ENCODE assay signal across 17 cellular contexts in genomic region chr2:127088706-127089105, GRCh38. TPM values are rescaled to one million over a fixed set of nuclear protein-coding genes. Genes with fewer than 3 reads are reported as not detected.
DNase-seq lines count a peak whose midpoint lies in the region; ATAC-seq and TF ChIP-seq lines count a peak whose summit lies in the region.
"Had no signal": no experiment of that assay in that cellular context is flagged by ENCODE, and none has a peak within 500 bp of the region (broad histone marks: within the 10 kb centered on the region; RNA-seq: fewer than 3 reads in every experiment).

No MANE protein-coding gene starts in this region.

- H3K27me3 ChIP-seq in mesenchymal stem cell (ENCODE audit: control insufficient read depth in 1 of 2, insufficient read depth in 1 of 2, low read length in 2 of 2): no peaks in the 10 kb centered on the region
- no peaks in the 10 kb centered on the region for H3K27me3 ChIP-seq in psoas muscle (ENCODE audit: insufficient read depth in 3 of 3, low read length in 2 of 3)
- no peaks in the 10 kb centered on the region for H3K27me3 ChIP-seq in tibial nerve
- H3K27me3 ChIP-seq: MG63 had no signal

- no peak overlapping the region for H4K8ac ChIP-seq in mesenchymal stem cell (ENCODE audit: low read length)

- no peak for TF ChIP-seq EP300 in tibial nerve (IDR thresholded peaks at IDR 0.05)

- peak overlapping the region in 1 of 2 experiments; percentile 74 for H2BK12ac ChIP-seq in mesenchymal stem cell (ENCODE audit: low read length in 2 of 2)

- H3K27me3 Mint-ChIP-seq in activated B cell treated with CpG ODN at 0.5 μM for 24 hours (no peaks in the 10 kb centered on the region), glutamatergic neuron (ENCODE audit: unreplicated experiment) (peaks cover 15% of the 10 kb centered on the region)

- H3K9ac ChIP-seq in mesenchymal stem cell (ENCODE audit: low read length): no peak overlapping the region

- no peak overlapping the region for H3K4ac ChIP-seq in mesenchymal stem cell (ENCODE audit: low read depth in 1 of 2, low read length in 2 of 2)

- TF ChIP-seq CTCF in activated B cell treated with CpG ODN at 0.5 μM for 24 hours (IDR thresholded peaks at IDR 0.05) (no peak), psoas muscle (IDR thresholded peaks at IDR 0.05) (no peak), tibial nerve (IDR thresholded peaks at IDR 0.05) (no peak), glutamatergic neuron (IDR thresholded peaks at IDR 0.05; ENCODE audit: partially characterized antibody, unreplicated experiment) (no peak)

- CTCF ChIA-PET in activated B cell treated with CpG ODN at 0.5 μM for 24 hours (lab: Charles Lee): no interaction called here

- peaks cover 5 to 11% of the 10 kb centered on the region in 2 experiments for H3K36me3 ChIP-seq in mesenchymal stem cell (ENCODE audit: control insufficient read depth in 1 of 2, insufficient read depth in 2 of 2, low read depth in 1 of 2, low read length in 2 of 2)
- H3K36me3 ChIP-seq in psoas muscle (ENCODE audit: insufficient read depth in 1 of 2, low read depth in 1 of 2): no peaks in the 10 kb centered on the region
- H3K36me3 ChIP-seq in tibial nerve: no peaks in the 10 kb centered on the region
- H3K36me3 ChIP-seq: MG63 had no signal

- peaks cover 25% of the 10 kb centered on the region for H3K79me1 ChIP-seq in mesenchymal stem cell (replicated peaks; ENCODE audit: low read length, poor library complexity, severe bottlenecking)

- no peaks in the 10 kb centered on the region for H3K9me3 Mint-ChIP-seq in activated B cell treated with CpG ODN at 0.5 μM for 24 hours
- H3K9me3 Mint-ChIP-seq in glutamatergic neuron (ENCODE audit: unreplicated experiment): peaks cover 10% of the 10 kb centered on the region
- H3K9me3 Mint-ChIP-seq: CD8-positive, alpha-beta T cell; HFFc6 had no signal

- no peak overlapping the region for H2AFZ ChIP-seq in mesenchymal stem cell (ENCODE audit: low read depth, low read length)

- no peak overlapping the region for H3K18ac ChIP-seq in mesenchymal stem cell (ENCODE audit: low read depth in 1 of 2, low read length in 2 of 2)

- H3K4me1 ChIP-seq in mesenchymal stem cell (ENCODE audit: control insufficient read depth, insufficient read depth, low read depth, low read length) (peaks cover 73% of the 10 kb centered on the region), psoas muscle (peaks cover 92% of the 10 kb centered on the region), tibial nerve (peaks cover 0 to 93% (median 50%) of the 10 kb centered on the region in 4 donors)

- H2AK5ac ChIP-seq in mesenchymal stem cell (ENCODE audit: low read length, severe bottlenecking): peak overlapping the region; percentile 11

- intact Hi-C loops in activated B cell treated with CpG ODN at 0.5 μM for 24 hours (cut with micrococcal nuclease) (loop anchor here (10.0 kb wide), 2 partner anchors 296 to 546 kb away; partner anchors contain the start of gene MAP3K2), psoas muscle (cut with DNase I) (no loop called here)

- H2BK5ac ChIP-seq in mesenchymal stem cell (ENCODE audit: low read depth, low read length, poor library complexity, severe bottlenecking): no peak overlapping the region

- POLR2A ChIA-PET in activated B cell treated with CpG ODN at 0.5 μM for 24 hours (lab: Charles Lee): no interaction called here

- peaks cover 63% of the 10 kb centered on the region for H3K4me1 Mint-ChIP-seq in activated B cell treated with CpG ODN at 0.5 μM for 24 hours
- H3K4me1 Mint-ChIP-seq in glutamatergic neuron (ENCODE audit: low read depth, unreplicated experiment): peaks cover 28% of the 10 kb centered on the region

- H2BK120ac ChIP-seq in mesenchymal stem cell (ENCODE audit: low read depth, low read length): no peak overlapping the region

- peak overlapping the region; percentile 9 for H3K27ac Mint-ChIP-seq in activated B cell treated with CpG ODN at 0.5 μM for 24 hours
- H3K27ac Mint-ChIP-seq in glutamatergic neuron (ENCODE audit: unreplicated experiment): no peak overlapping the region
- H3K27ac Mint-ChIP-seq: HFFc6 had no signal

- no peak overlapping the region for H4K91ac ChIP-seq in mesenchymal stem cell (ENCODE audit: low read length)

- H3K4me2 ChIP-seq in mesenchymal stem cell (ENCODE audit: low read length, poor library complexity, severe bottlenecking): no peak overlapping the region

- no peak overlapping the region for H3K4me3 ChIP-seq in mesenchymal stem cell (ENCODE audit: insufficient read depth in 1 of 2, low read depth in 1 of 2, low read length in 2 of 2)
- no peak overlapping the region for H3K4me3 ChIP-seq in psoas muscle
- no peak overlapping the region for H3K4me3 ChIP-seq in tibial nerve
- H3K4me3 ChIP-seq: MG63 had no signal

- DNase-seq in activated B cell treated with CpG ODN at 0.5 μM for 24 hours: no peak
- DNase-seq in mesenchymal stem cell: no peak
- peak; percentile 14 to 50 for DNase-seq in psoas muscle
- no peak for DNase-seq in tibial nerve (ENCODE audit: low spot score in 2 of 2)
- no peak for DNase-seq in activated T-cell treated with anti-CD3 and anti-CD28 coated beads, Interleukin-2, amount 50 U/mL, for 48 hours
- DNase-seq in glutamatergic neuron: no peak
- DNase-seq in NCI-H2171 treated with DMSO at 0.1 percent for 48 hours (lab: John Stamatoyannopoulos, UW): no peak
- DNase-seq: ACHN; CD8-positive, alpha-beta T cell; DMS 273 treated with DMSO at 0.1 percent for 48 hours; EL; HFFc6; MG63; NCI-H1092 treated with DMSO at 0.1 percent for 48 hours; NCI-H1694; NCI-H69; PC-3 had no signal

- TF ChIP-seq POLR2A in tibial nerve (IDR thresholded peaks at IDR 0.05): no peak

- H3K9me3 ChIP-seq in mesenchymal stem cell (ENCODE audit: control insufficient read depth, low read length): no peaks in the 10 kb centered on the region
- H3K9me3 ChIP-seq in psoas muscle: no peaks in the 10 kb centered on the region
- H3K9me3 ChIP-seq in tibial nerve: no peaks in the 10 kb centered on the region
- H3K9me3 ChIP-seq: MG63 had no signal

- no peaks in the 10 kb centered on the region for H3K36me3 Mint-ChIP-seq in activated B cell treated with CpG ODN at 0.5 μM for 24 hours (ENCODE audit: low read depth)
- no peaks in the 10 kb centered on the region for H3K36me3 Mint-ChIP-seq in glutamatergic neuron (ENCODE audit: unreplicated experiment)
- H3K36me3 Mint-ChIP-seq: CD8-positive, alpha-beta T cell had no signal

- H3K27ac ChIP-seq in mesenchymal stem cell (ENCODE audit: low read length, poor library complexity, severe bottlenecking) (no peak overlapping the region), psoas muscle (peak overlapping the region; percentile 98), tibial nerve (peak overlapping the region in 3 of 4 donors; percentile 3 to 97 (median 92))

- H3K4me3 Mint-ChIP-seq in activated B cell treated with CpG ODN at 0.5 μM for 24 hours (no peak overlapping the region), glutamatergic neuron (ENCODE audit: unreplicated experiment) (no peak overlapping the region)
- H3K4me3 Mint-ChIP-seq: CD8-positive, alpha-beta T cell; HFFc6 had no signal

- 94% methylated on average over 6 of the region's 6 CpGs for WGBS in mesenchymal stem cell
- WGBS in psoas muscle, 3 donors: 54 to 85% (median 54%) methylated on average over 6 of the region's 6 CpGs
- 85 to 88% methylated on average over 6 of the region's 6 CpGs for whole genome bisulfite sequencing in tibial nerve, 2 donors

- no peak overlapping the region for H2BK15ac ChIP-seq in mesenchymal stem cell (ENCODE audit: low read depth, poor library complexity, severe bottlenecking)

- peak overlapping the region in 1 of 2 experiments; percentile 9 for H3K23ac ChIP-seq in mesenchymal stem cell (ENCODE audit: low read length in 2 of 2)

- no peak overlapping the region for H3K14ac ChIP-seq in mesenchymal stem cell (ENCODE audit: low read length in 2 of 2)

- no peak for ATAC-seq in activated B cell treated with CpG ODN at 0.5 μM for 24 hours (ENCODE audit: low read depth)
- no peak for ATAC-seq in psoas muscle
- ATAC-seq: CD8-positive, alpha-beta T cell; PC-3 had no signal

RNA-seq across cellular contexts. Expression of gene BIN1, which starts 18.2 kb away (rescaled TPM):
- total RNA-seq in activated B cell treated with CpG ODN at 0.5 μM for 24 hours: 62.5 and 63.5 TPM in 2 replicates
- 61.3 TPM for polyA plus RNA-seq in mesenchymal stem cell (2013, experiment 1 of 2)
- polyA plus RNA-seq in mesenchymal stem cell (2013, experiment 2 of 2): 58.6 TPM
- 1,000 to 10,000 TPM; 1,036 to 1,643 (median 1,260) TPM for total RNA-seq in psoas muscle
- 1,000 to 10,000 TPM in 2 of 3 donors, 100 to 1,000 TPM in 1; 615 to 1,667 (median 1,547) TPM for polyA plus RNA-seq in psoas muscle
- 100 to 1,000 TPM in 2 of 4 donors, 10 to 100 TPM in 2; 95.7 to 146 (median 98.8) TPM for total RNA-seq in tibial nerve
- total RNA-seq in glutamatergic neuron (ENCODE audit: unreplicated experiment): 176 TPM

Comparison
In these comparisons a context has a peak if more than half of its experiments do, and no peak if none do; other contexts are left out.
1. DNase-seq: peak in psoas muscle (2 of 2); none in activated B cell treated with CpG ODN at 0.5 μM for 24 hours (single experiment), mesenchymal stem cell (single experiment), tibial nerve (0 of 2), activated T-cell treated with anti-CD3 and anti-CD28 coated beads, Interleukin-2, amount 50 U/mL, for 48 hours (0 of 2), glutamatergic neuron (single experiment) and NCI-H2171 treated with DMSO at 0.1 percent for 48 hours (single experiment).